9 cellular contexts compared by ENCODE assay signal in genomic region chr3:97820780-97821179, GRCh38. TPM values are rescaled to one million over a fixed set of nuclear protein-coding genes. Genes with fewer than 3 reads are reported as not detected.
DNase-seq lines count a peak whose midpoint lies in the region; ATAC-seq, FAIRE-seq and TF ChIP-seq lines count a peak whose summit lies in the region.
"Had no signal": no experiment of that assay in that cellular context is flagged by ENCODE, and none has a peak within 500 bp of the region (broad histone marks: within the 10 kb centered on the region; RNA-seq: fewer than 3 reads in every experiment).

No MANE protein-coding gene starts in this region.

- DNase-seq in HepG2 (ENCODE audit: low spot score) (no peak), right lobe of liver (no peak), GM12878 (ENCODE audit: low read depth, low spot score) (no peak), DMS 273 treated with DMSO at 0.1 percent for 48 hours (lab: John Stamatoyannopoulos, UW) (no peak), NCI-H345 treated with DMSO at 0.1 percent for 48 hours (lab: John Stamatoyannopoulos, UW; ENCODE audit: unreplicated experiment) (no peak), NCI-H524 (lab: John Stamatoyannopoulos, UW) (no peak)

- H3K79me2 ChIP-seq in HepG2 (ENCODE audit: insufficient read depth, low read length) (peaks cover 25% of the 10 kb centered on the region), GM12878 (ENCODE audit: control insufficient read depth, insufficient read depth, low read length) (peaks cover 4% of the 10 kb centered on the region)

- H3K9me3 ChIP-seq in HepG2 (ENCODE audit: low read length) = no peaks in the 10 kb centered on the region
- H3K9me3 ChIP-seq in right lobe of liver = no peaks in the 10 kb centered on the region
- no peaks in the 10 kb centered on the region for H3K9me3 ChIP-seq in GM12878 (replicated peaks; ENCODE audit: control insufficient read depth, insufficient read depth, low read length)
- no peaks in the 10 kb centered on the region for H3K9me3 ChIP-seq in mucosa of rectum (ENCODE audit: control insufficient read depth in 2 of 2, low read length in 2 of 2)

- H3K36me3 ChIP-seq in HepG2 (replicated peaks in 1 of 2; ENCODE audit: control insufficient read depth in 1 of 2, insufficient read depth in 2 of 2, low read length in 2 of 2) = no peaks in the 10 kb centered on the region
- H3K36me3 ChIP-seq in right lobe of liver = no peaks in the 10 kb centered on the region
- H3K36me3 ChIP-seq in GM12878 (ENCODE audit: control insufficient read depth in 2 of 2, insufficient read depth in 2 of 2, low read length in 1 of 2) = no peaks in the 10 kb centered on the region
- no peaks in the 10 kb centered on the region for H3K36me3 ChIP-seq in mucosa of rectum (ENCODE audit: control insufficient read depth in 2 of 2, insufficient read depth in 2 of 2, low read length in 2 of 2)
- no peaks in the 10 kb centered on the region for H3K36me3 ChIP-seq in urinary bladder (ENCODE audit: insufficient read depth)

- in situ Hi-C loops in HepG2 (cut with HindIII; ENCODE audit: extremely low pct_ligation_motif_present, low pct_unique_long_range_greater_than_20kb) (no loop called here), GM12878 (cut with MboI) (no loop called here)

- TF ChIP-seq POLR2A in HepG2 (IDR thresholded peaks at IDR 0.05; ENCODE audit: insufficient read depth in 1 of 2, low read depth in 2 of 2, low read length in 2 of 2) (no peak), right lobe of liver (IDR thresholded peaks at IDR 0.05) (no peak), GM12878 (IDR thresholded peaks at IDR 0.05; ENCODE audit: low read depth, low read length) (no peak)

- H3K4me2 ChIP-seq in HepG2 (ENCODE audit: low read depth, low read length) (peak overlapping the region; percentile 90), GM12878 (ENCODE audit: control insufficient read depth, insufficient read depth) (peak overlapping the region; percentile 95)

- H3K9ac ChIP-seq in HepG2 (ENCODE audit: insufficient read depth, low read depth, low read length) (peak overlapping the region; percentile 82; the same call in 1 of the 2 replicates), GM12878 (ENCODE audit: control insufficient read depth, insufficient read depth, low read length) (no peak overlapping the region; the same call in 1 of the 2 replicates), mucosa of rectum (ENCODE audit: low read depth in 1 of 2, low read length in 2 of 2) (peak overlapping the region; percentile 79 to 83)

- 62% methylated on average over 5 of the region's 5 CpGs for WGBS in HepG2 (ENCODE audit: low lambda C conversion rate)
- WGBS in right lobe of liver (ENCODE audit: insufficient coverage, low coverage, low lambda C conversion rate, missing lambda C conversion rate) = 89% methylated on average over 4 of the region's 5 CpGs
- 96% methylated on average over 5 of the region's 5 CpGs for WGBS in GM12878 (ENCODE audit: insufficient coverage, insufficient replicate concordance, low lambda C conversion rate, missing lambda C conversion rate)
- 86% methylated on average over 5 of the region's 5 CpGs for WGBS in urinary bladder

- no peak overlapping the region for H3K27ac ChIP-seq in HepG2 (ENCODE audit: extremely low read length, insufficient read depth, low read length)
- H3K27ac ChIP-seq in right lobe of liver = no peak overlapping the region
- no peak overlapping the region; the same call in 1 of the 2 replicates for H3K27ac ChIP-seq in GM12878 (ENCODE audit: control insufficient read depth, insufficient read depth)
- H3K27ac ChIP-seq in mucosa of rectum (ENCODE audit: low read depth in 2 of 2, low read length in 2 of 2) = peak overlapping the region; percentile 79 to 87
- no peak overlapping the region for H3K27ac ChIP-seq in urinary bladder (ENCODE audit: low read depth)

- ATAC-seq in HepG2 (no peak), right lobe of liver (no peak), GM12878 (no peak)

- CTCF ChIA-PET in HepG2 (lab: Yijun Ruan, JAX; ENCODE audit: low intra/inter-chr PET ratio, low total read pairs) (no interaction called here), GM12878 (lab: Yijun Ruan, JAX) (interaction anchor here (1.8 to 1.9 kb wide), 2 partner anchors 21 to 203 kb away, joined by 5 to 7 read pairs; no protein-coding TSS in a partner anchor)

- H2AFZ ChIP-seq in HepG2 (ENCODE audit: low read length) (peak overlapping the region; percentile 84), GM12878 (ENCODE audit: control insufficient read depth, low read depth, low read length) (peak overlapping the region; percentile 97)

- SMC1A ChIA-PET in GM12878 (lab: Charles Lee; ENCODE audit: uncharacterized antibody, unreplicated experiment) = interaction anchor here (1.1 to 1.7 kb wide), 3 partner anchors 8 to 206 kb away, joined by 3 to 4 read pairs (median 3); no protein-coding TSS in a partner anchor

- no peak for TF ChIP-seq CTCF in HepG2 (CRISPR knock-in tag; IDR thresholded peaks at IDR 0.05)
- no peak for TF ChIP-seq CTCF in right lobe of liver (IDR thresholded peaks at IDR 0.05)
- no peak for TF ChIP-seq CTCF in GM12878 (IDR thresholded peaks at IDR 0.05 in 2 of 3, conservative IDR thresholded peaks at IDR 0.05 in 1 of 3; ENCODE audit: control insufficient read depth in 2 of 3, extremely low read depth in 1 of 3, insufficient read depth in 1 of 3, low read depth in 3 of 3, low read length in 3 of 3)

- RAD21 ChIA-PET in GM12878 (lab: Charles Lee; ENCODE audit: unreplicated experiment) = interaction anchor here (1.1 kb wide), 1 partner anchor 21 kb away, joined by 3 read pairs; no protein-coding TSS in a partner anchor

- POLR2A ChIA-PET in HepG2 (lab: Yijun Ruan, JAX) = interaction anchor here (1.4 kb wide), 1 partner anchor 56 kb away, joined by 4 read pairs; the partner anchor contains the start of gene ARL6
- POLR2A ChIA-PET in GM12878 (lab: Charles Lee) = interaction anchor here (0.6 kb wide), 1 partner anchor 8 kb away, joined by 3 read pairs; no protein-coding TSS in a partner anchor

- FAIRE-seq in HepG2 (lab: Jason Lieb, UNC) = no peak
- no peak for FAIRE-seq in GM12878 (lab: Jason Lieb, UNC)
- FAIRE-seq: TTC549 had no signal

- TF ChIP-seq RAD21 in HepG2 (CRISPR knock-in tag; IDR thresholded peaks at IDR 0.05) (no peak), GM12878 (IDR thresholded peaks at IDR 0.05; ENCODE audit: insufficient read depth, low read depth, low read length) (no peak)

- TF ChIP-seq EP300 in HepG2 (IDR thresholded peaks at IDR 0.05; ENCODE audit: low read depth in 2 of 2, low read length in 2 of 2) = no peak
- TF ChIP-seq EP300 in HepG2 (CRISPR knock-in tag; IDR thresholded peaks at IDR 0.05; ENCODE audit: borderline replicate concordance) = no peak
- no peak for TF ChIP-seq EP300 in GM12878 (IDR thresholded peaks at IDR 0.05; ENCODE audit: borderline replicate concordance in 1 of 2, control insufficient read depth in 1 of 2, low read depth in 2 of 2, low read length in 2 of 2)

- H3K27me3 ChIP-seq in HepG2 (ENCODE audit: control insufficient read depth in 1 of 2, insufficient read depth in 2 of 2, low read length in 2 of 2) = peaks cover 2 to 10% of the 10 kb centered on the region in 2 experiments; a peak in 3 of 5 replicates
- no peaks in the 10 kb centered on the region for H3K27me3 ChIP-seq in right lobe of liver
- H3K27me3 ChIP-seq in GM12878 (replicated peaks in 1 of 2; ENCODE audit: control insufficient read depth in 2 of 2, insufficient read depth in 2 of 2, low read length in 1 of 2) = no peaks in the 10 kb centered on the region
- H3K27me3 ChIP-seq in mucosa of rectum (ENCODE audit: control insufficient read depth in 2 of 2, insufficient read depth in 2 of 2, low read length in 2 of 2) = no peaks in the 10 kb centered on the region

- intact Hi-C loops in HepG2 (cut with micrococcal nuclease; ENCODE audit: unreplicated experiment) = no loop called here
- intact Hi-C loops in right lobe of liver (cut with DNase I) = no loop called here
- intact Hi-C loops in GM12878 (cut with micrococcal nuclease; ENCODE audit: unreplicated experiment) = no loop called here

- BruUV-seq in HepG2 (replicated peaks; lab: Mats Ljungman, UMichigan) (no TSS peak), GM12878 (replicated peaks; lab: Mats Ljungman, UMichigan) (no TSS peak)

- H3K4me3 ChIP-seq in HepG2 (replicated peaks in 1 of 3; ENCODE audit: insufficient read depth in 1 of 3, low read depth in 2 of 3, low read length in 3 of 3) (peak overlapping the region; percentile 94 to 97 (median 94)), right lobe of liver (peak overlapping the region in 1 of 3 donors; percentile 95), GM12878 (peak overlapping the region; percentile 90; the same call in 1 of the 2 replicates), mucosa of rectum (ENCODE audit: low read length in 2 of 2) (peak overlapping the region; percentile 84 to 90), urinary bladder (ENCODE audit: low read depth, low read length) (peak overlapping the region; percentile 94)

- H3K4me1 ChIP-seq in HepG2 (ENCODE audit: insufficient read depth, low read length) = peaks cover 36% of the 10 kb centered on the region
- H3K4me1 ChIP-seq in right lobe of liver = no peaks in the 10 kb centered on the region
- H3K4me1 ChIP-seq in GM12878 (ENCODE audit: control insufficient read depth, insufficient read depth, low read length) = no peaks in the 10 kb centered on the region; the same call in 1 of the 2 replicates
- H3K4me1 ChIP-seq in mucosa of rectum (ENCODE audit: control insufficient read depth in 2 of 2, insufficient read depth in 2 of 2, low read length in 2 of 2) = peaks cover 3 to 4% of the 10 kb centered on the region in 2 donors
- H3K4me1 ChIP-seq in urinary bladder (ENCODE audit: insufficient read depth) = peaks cover 4% of the 10 kb centered on the region

- H4K20me1 ChIP-seq in HepG2 (ENCODE audit: insufficient read depth, low read length) (no peaks in the 10 kb centered on the region), GM12878 (ENCODE audit: control insufficient read depth, insufficient read depth) (no peaks in the 10 kb centered on the region)

RNA-seq across cellular contexts. Expression of gene CRYBG3, which starts 1.0 kb away (rescaled TPM):
- total RNA-seq in HepG2 (2016; rRNA removed; fragmentation: Illumina TruSeq; extraction: Trizol) (10.9 and 15.9 TPM in 2 replicates), right lobe of liver (10 to 100 TPM in 1 of 6 experiments, 1 to 10 TPM in 5; 4.7 to 10.2 (median 5.0) TPM), GM12878 (2014; rRNA removed) (3.2 and 3.7 TPM in 2 replicates), GM12878 (2014; rRNA removed; fragmentation: Illumina TruSeq; extraction: Trizol) (5.4 and 6.2 TPM in 2 replicates), GM12878 (2021) (3.6 and 4.0 TPM in 2 replicates), urinary bladder (67.5 TPM)
- 5.1 and 8.7 TPM in 2 replicates for total RNA-seq in HepG2 (2016; cell fraction: cytosol; rRNA removed; fragmentation: Illumina TruSeq; extraction: Trizol; ENCODE audit: low read depth)
- 10.2 and 15.2 TPM in 2 replicates for total RNA-seq in HepG2 (2016; cell fraction: insoluble cytoplasmic fraction; rRNA removed; fragmentation: Illumina TruSeq; extraction: Trizol)
- 2.5 and 3.9 TPM in 2 replicates for total RNA-seq in HepG2 (2016; cell fraction: membrane; rRNA removed; fragmentation: Illumina TruSeq; extraction: Trizol)
- total RNA-seq in HepG2 (2016; cell fraction: nucleus; rRNA removed; fragmentation: Illumina TruSeq; extraction: Trizol) = 32.9 and 33.5 TPM in 2 replicates
- polyA plus RNA-seq in HepG2 (2011; rRNA removed) (3.7 and 3.8 TPM in 2 replicates), GM12878 (2011; rRNA removed) (0.11 and 0.13 TPM in 2 replicates), GM12878 (2014; fragmentation: Illumina TruSeq; extraction: Trizol) (2.9 and 3.3 TPM in 2 replicates), GM12878 (2014; fragmentation: Nextera tagmentation; extraction: Ambion mirVana) (under 1 TPM; 0.39 to 0.42 TPM), GM12878 (2014; rRNA removed) (2.2 and 2.6 TPM in 2 replicates), GM12878 (2016; fragmentation: Nextera tagmentation; extraction: Ambion mirVana) (1 to 10 TPM in 1 of 2 experiments, under 1 TPM in 1; 0.98 to 1.0 TPM), urinary bladder (16.2 TPM)
- polyA plus RNA-seq in HepG2 (2011; cell fraction: cytosol; rRNA removed) = 1.3 and 1.6 TPM in 2 replicates
- 5.1 and 5.8 TPM in 2 replicates for polyA plus RNA-seq in HepG2 (2011; cell fraction: nucleus; rRNA removed)
- 2.8 and 2.9 TPM in 2 replicates for polyA plus RNA-seq in HepG2 (2012)
- 4.5 and 5.0 TPM in 2 replicates for polyA plus RNA-seq in HepG2 (2016; cell fraction: cytosol; fragmentation: Illumina TruSeq; extraction: Trizol; ENCODE audit: low read depth)
- 4.9 and 5.9 TPM in 2 replicates for polyA plus RNA-seq in HepG2 (2016; cell fraction: insoluble cytoplasmic fraction; fragmentation: Illumina TruSeq; extraction: Trizol; ENCODE audit: low read depth)
- polyA plus RNA-seq in HepG2 (2016; cell fraction: membrane; fragmentation: Illumina TruSeq; extraction: Trizol; ENCODE audit: low read depth) = 0.71 and 0.86 TPM in 2 replicates
- polyA plus RNA-seq in HepG2 (2016; cell fraction: nucleus; fragmentation: Illumina TruSeq; extraction: Trizol; ENCODE audit: insufficient read depth, low read depth) = 20.3 and 26.9 TPM in 2 replicates
- polyA minus RNA-seq in HepG2 (2011; rRNA and poly(A)+ RNA removed; ENCODE audit: low replicate concordance) = 4.3 and 5.1 TPM in 2 replicates
- polyA minus RNA-seq in HepG2 (2011; cell fraction: cytosol; rRNA and poly(A)+ RNA removed) = 6.0 and 6.6 TPM in 2 replicates
- polyA minus RNA-seq in HepG2 (2011; cell fraction: nucleus; rRNA and poly(A)+ RNA removed) = 31.0 and 35.2 TPM in 2 replicates
- 2.4 and 2.9 TPM in 2 replicates for total RNA-seq in GM12878 (2013; cell fraction: nucleolus; rRNA removed)
- 2.3 TPM for polyA plus RNA-seq in GM12878 (2011; ENCODE audit: low read depth)
- polyA plus RNA-seq in GM12878 (2011; cell fraction: cytosol; rRNA removed) = 0.01 and 0.03 TPM in 2 replicates
- polyA plus RNA-seq in GM12878 (2011; cell fraction: nucleus; rRNA removed) = 0.15 and 0.19 TPM in 2 replicates
- polyA plus RNA-seq in GM12878 (2012) = 2.6 and 2.7 TPM in 2 replicates
- polyA minus RNA-seq in GM12878 (2011; rRNA and poly(A)+ RNA removed) = 0.07 and 0.10 TPM in 2 replicates
- polyA minus RNA-seq in GM12878 (2011; cell fraction: cytosol; rRNA and poly(A)+ RNA removed) = 0.10 TPM in 1 of 2 replicates, not detected in the other
- 0.19 and 0.24 TPM in 2 replicates for polyA minus RNA-seq in GM12878 (2011; cell fraction: nucleus; rRNA and poly(A)+ RNA removed)

RNA-seq across cellular contexts. Expression of gene ARL6, which starts 56.2 kb away (rescaled TPM):
- total RNA-seq in HepG2 (2016; rRNA removed; fragmentation: Illumina TruSeq; extraction: Trizol) (3.7 and 6.2 TPM in 2 replicates), right lobe of liver (1 to 10 TPM; 1.4 to 3.3 (median 2.6) TPM), GM12878 (2014; rRNA removed) (2.0 and 2.7 TPM in 2 replicates), GM12878 (2014; rRNA removed; fragmentation: Illumina TruSeq; extraction: Trizol) (4.3 and 4.5 TPM in 2 replicates), GM12878 (2021) (3.0 and 4.3 TPM in 2 replicates), urinary bladder (26.8 TPM)
- 1.7 and 2.3 TPM in 2 replicates for total RNA-seq in HepG2 (2016; cell fraction: cytosol; rRNA removed; fragmentation: Illumina TruSeq; extraction: Trizol; ENCODE audit: low read depth)
- total RNA-seq in HepG2 (2016; cell fraction: insoluble cytoplasmic fraction; rRNA removed; fragmentation: Illumina TruSeq; extraction: Trizol) = 4.3 and 7.6 TPM in 2 replicates
- 2.4 and 3.1 TPM in 2 replicates for total RNA-seq in HepG2 (2016; cell fraction: membrane; rRNA removed; fragmentation: Illumina TruSeq; extraction: Trizol)
- total RNA-seq in HepG2 (2016; cell fraction: nucleus; rRNA removed; fragmentation: Illumina TruSeq; extraction: Trizol) = 2.7 and 4.6 TPM in 2 replicates
- polyA plus RNA-seq in HepG2 (2011; rRNA removed) (0.98 and 1.3 TPM in 2 replicates), GM12878 (2011; rRNA removed) (7.3 and 9.3 TPM in 2 replicates), GM12878 (2014; fragmentation: Illumina TruSeq; extraction: Trizol) (3.7 and 5.0 TPM in 2 replicates), GM12878 (2014; fragmentation: Nextera tagmentation; extraction: Ambion mirVana) (1 to 10 TPM; 4.3 to 4.8 TPM), GM12878 (2014; rRNA removed) (1.3 and 2.6 TPM in 2 replicates), GM12878 (2016; fragmentation: Nextera tagmentation; extraction: Ambion mirVana) (1 to 10 TPM; 6.2 to 6.9 TPM), urinary bladder (5.1 TPM)
- 0.59 and 1.2 TPM in 2 replicates for polyA plus RNA-seq in HepG2 (2011; cell fraction: cytosol; rRNA removed)
- polyA plus RNA-seq in HepG2 (2011; cell fraction: nucleus; rRNA removed) = 0.76 and 1.00 TPM in 2 replicates
- 1.4 and 1.6 TPM in 2 replicates for polyA plus RNA-seq in HepG2 (2012)
- 0.31 and 0.51 TPM in 2 replicates for polyA plus RNA-seq in HepG2 (2016; cell fraction: cytosol; fragmentation: Illumina TruSeq; extraction: Trizol; ENCODE audit: low read depth)
- polyA plus RNA-seq in HepG2 (2016; cell fraction: insoluble cytoplasmic fraction; fragmentation: Illumina TruSeq; extraction: Trizol; ENCODE audit: low read depth) = 3.7 and 5.0 TPM in 2 replicates
- 0.91 and 1.0 TPM in 2 replicates for polyA plus RNA-seq in HepG2 (2016; cell fraction: membrane; fragmentation: Illumina TruSeq; extraction: Trizol; ENCODE audit: low read depth)
- polyA plus RNA-seq in HepG2 (2016; cell fraction: nucleus; fragmentation: Illumina TruSeq; extraction: Trizol; ENCODE audit: insufficient read depth, low read depth) = 2.6 and 4.9 TPM in 2 replicates
- 4.0 and 13.2 TPM in 2 replicates for polyA minus RNA-seq in HepG2 (2011; rRNA and poly(A)+ RNA removed; ENCODE audit: low replicate concordance)
- 1.1 and 1.8 TPM in 2 replicates for polyA minus RNA-seq in HepG2 (2011; cell fraction: cytosol; rRNA and poly(A)+ RNA removed)
- 6.3 and 8.0 TPM in 2 replicates for polyA minus RNA-seq in HepG2 (2011; cell fraction: nucleus; rRNA and poly(A)+ RNA removed)
- 7.8 and 11.4 TPM in 2 replicates for total RNA-seq in GM12878 (2013; cell fraction: nucleolus; rRNA removed)
- polyA plus RNA-seq in GM12878 (2011; ENCODE audit: low read depth) = 0.42 TPM
- polyA plus RNA-seq in GM12878 (2011; cell fraction: cytosol; rRNA removed) = 2.3 and 2.4 TPM in 2 replicates
- polyA plus RNA-seq in GM12878 (2011; cell fraction: nucleus; rRNA removed) = 2.4 and 3.3 TPM in 2 replicates
- 1.4 and 1.8 TPM in 2 replicates for polyA plus RNA-seq in GM12878 (2012)
- 3.3 and 3.8 TPM in 2 replicates for polyA minus RNA-seq in GM12878 (2011; rRNA and poly(A)+ RNA removed)
- polyA minus RNA-seq in GM12878 (2011; cell fraction: cytosol; rRNA and poly(A)+ RNA removed) = 1.6 and 4.3 TPM in 2 replicates
- polyA minus RNA-seq in GM12878 (2011; cell fraction: nucleus; rRNA and poly(A)+ RNA removed) = 5.1 and 12.3 TPM in 2 replicates

Comparison
In these comparisons a context has a peak if more than half of its experiments do, and no peak if none do; other contexts are left out.
1. H3K27ac ChIP-seq: peak in mucosa of rectum (2 of 2); none in HepG2 (single experiment), right lobe of liver (0 of 3), GM12878 (single experiment) and urinary bladder (single experiment).